ENCODE assay signal across 1 cellular context in genomic region chr4:137635108-137635507, GRCh38.
TF ChIP-seq lines count a peak whose summit lies in the region.

No MANE protein-coding gene starts in this region.

TF ChIP-seq in WTC11, 78 proteins besides CTCF, POLR2A, EP300 and RAD21 (continued from another document):
- TF ChIP-seq FOXP4 (CRISPR knock-in tag; IDR thresholded peaks at IDR 0.05) (no peak), MYBL2 (CRISPR knock-in tag; IDR thresholded peaks at IDR 0.05) (no peak), RELA (CRISPR knock-in tag; IDR thresholded peaks at IDR 0.05; ENCODE audit: borderline replicate concordance) (no peak), AFF4 (CRISPR knock-in tag; IDR thresholded peaks at IDR 0.05; ENCODE audit: borderline replicate concordance) (no peak), ERG (CRISPR knock-in tag; IDR thresholded peaks at IDR 0.05) (no peak), GABPB1 (CRISPR knock-in tag; IDR thresholded peaks at IDR 0.05) (no peak), ZSCAN18 (CRISPR knock-in tag; IDR thresholded peaks at IDR 0.05) (no peak), ZNF263 (CRISPR knock-in tag; IDR thresholded peaks at IDR 0.05; ENCODE audit: low read depth) (no peak), E2F4 (CRISPR knock-in tag; IDR thresholded peaks at IDR 0.05; ENCODE audit: borderline replicate concordance, low read depth) (no peak)
